19 cellular contexts compared by ENCODE assay signal in genomic region chr6:9634776-9635175, GRCh38.
DNase-seq lines count a peak whose midpoint lies in the region; TF ChIP-seq lines count a peak whose summit lies in the region.
"Had no signal": no experiment of that assay in that cellular context is flagged by ENCODE, and none has a peak within 500 bp of the region (broad histone marks: within the 10 kb centered on the region; RNA-seq: fewer than 3 reads in every experiment).

No MANE protein-coding gene starts in this region.

- H3K9me3 ChIP-seq in neural cell (ENCODE audit: low read length) (peaks cover 8% of the 10 kb centered on the region), breast epithelium (peaks cover 7 to 8% of the 10 kb centered on the region in 2 donors)
- H3K9me3 ChIP-seq: A549, BE2C had no signal

- H3K27ac ChIP-seq in neural cell (ENCODE audit: low read length) (no peak overlapping the region), breast epithelium (no peak overlapping the region)
- H3K27ac ChIP-seq: A549; BLaER1 treated with 17β-estradiol and CSF1 and Interleukin-3, amounts not matched to agents 10 nM and 100 nM had no signal

- no peak overlapping the region for H3K9ac ChIP-seq in neural cell (ENCODE audit: low read length)
- H3K9ac ChIP-seq: BLaER1 treated with 17β-estradiol and CSF1 and Interleukin-3, amounts not matched to agents 10 nM and 100 nM had no signal

- no peaks in the 10 kb centered on the region for H3F3A ChIP-seq in neural cell (ENCODE audit: insufficient read depth, low read length, poor library complexity, severe bottlenecking)

- H3K36me3 ChIP-seq in neural cell (ENCODE audit: insufficient read depth, low read length), result no peaks in the 10 kb centered on the region
- no peaks in the 10 kb centered on the region for H3K36me3 ChIP-seq in breast epithelium
- H3K36me3 ChIP-seq: BE2C; BLaER1 treated with 17β-estradiol and CSF1 and Interleukin-3, amounts not matched to agents 10 nM and 100 nM had no signal

- intact Hi-C loops in breast epithelium (cut with DNase I; ENCODE audit: low total_unique reads), result no loop called here

- no peak overlapping the region for H2AFZ ChIP-seq in neural cell (ENCODE audit: low read depth, low read length)
- H2AFZ ChIP-seq: GM23338 had no signal

- DNase-seq in COR-L47 (lab: John Stamatoyannopoulos, UW) (peak; percentile 69), NCI-H146 treated with DMSO at 0.1 percent for 48 hours (lab: John Stamatoyannopoulos, UW; ENCODE audit: unreplicated experiment) (peak; percentile 98), NCI-H69 (lab: John Stamatoyannopoulos, UW) (peak; percentile 37), nucleus accumbens (lab: John Stamatoyannopoulos, UW) (no peak), breast epithelium (ENCODE audit: low spot score in 2 of 2) (no peak), ecto neural progenitor cell (ENCODE audit: low spot score) (no peak)
- DNase-seq: 8988T; ACHN; AML-193; BE2C; Caco-2; CD4-positive, alpha-beta memory T cell; DMS153; DND-41; H9 had no signal

- TF ChIP-seq RAD21 in neural cell (conservative IDR thresholded peaks at IDR 0.05), result no peak

- peak; percentile 82 for TF ChIP-seq EP300 in neural cell (conservative IDR thresholded peaks at IDR 0.05; ENCODE audit: poor library complexity, severe bottlenecking)

- no peak overlapping the region for H3K4me2 ChIP-seq in neural cell (ENCODE audit: low read length)
- H3K4me2 ChIP-seq: A549; BLaER1 treated with 17β-estradiol and CSF1 and Interleukin-3, amounts not matched to agents 10 nM and 100 nM; GM23338 had no signal

- no peaks in the 10 kb centered on the region for H3K79me2 ChIP-seq in neural cell (replicated peaks; ENCODE audit: insufficient read depth, low read length)

- no peaks in the 10 kb centered on the region for H4K20me1 ChIP-seq in neural cell (ENCODE audit: insufficient read depth)
- H4K20me1 ChIP-seq: BLaER1 treated with 17β-estradiol and CSF1 and Interleukin-3, amounts not matched to agents 10 nM and 100 nM had no signal

- H3K4me3 ChIP-seq in neural cell (ENCODE audit: low read length), result no peak overlapping the region
- H3K4me3 ChIP-seq in breast epithelium, result no peak overlapping the region
- H3K4me3 ChIP-seq: A549; BLaER1 treated with 17β-estradiol and CSF1 and Interleukin-3, amounts not matched to agents 10 nM and 100 nM; GM23338 had no signal

- TF ChIP-seq CTCF in neural cell (IDR thresholded peaks at IDR 0.05; ENCODE audit: poor library complexity, severe bottlenecking) (no peak), breast epithelium (IDR thresholded peaks at IDR 0.05) (no peak)

- H3K4me1 ChIP-seq in breast epithelium, result no peaks in the 10 kb centered on the region
- H3K4me1 ChIP-seq: A549; BE2C; BLaER1 treated with 17β-estradiol and CSF1 and Interleukin-3, amounts not matched to agents 10 nM and 100 nM; Caco-2 had no signal

- H3K27me3 ChIP-seq in neural cell (ENCODE audit: insufficient read depth, low read depth, low read length) (no peaks in the 10 kb centered on the region), breast epithelium (no peaks in the 10 kb centered on the region)
- H3K27me3 ChIP-seq: BE2C; BLaER1 treated with 17β-estradiol and CSF1 and Interleukin-3, amounts not matched to agents 10 nM and 100 nM had no signal

- H3K9me2 ChIP-seq in neural cell (ENCODE audit: insufficient read depth, low read length), result no peaks in the 10 kb centered on the region

- TF ChIP-seq POLR2A in breast epithelium (IDR thresholded peaks at IDR 0.05), result no peak

TF ChIP-seq in neural cell, 6 proteins besides CTCF, POLR2A, EP300 and RAD21:
- TF ChIP-seq EZH2 (IDR thresholded peaks at IDR 0.05; ENCODE audit: borderline replicate concordance, insufficient read depth, low read length, poor library complexity, severe bottlenecking), result no peak
- TF ChIP-seq MXI1 (conservative IDR thresholded peaks at IDR 0.05; ENCODE audit: poor library complexity, severe bottlenecking), result no peak
- TF ChIP-seq SMC3 (conservative IDR thresholded peaks at IDR 0.05; ENCODE audit: poor library complexity), result no peak
- TF ChIP-seq REST (IDR thresholded peaks at IDR 0.05; ENCODE audit: borderline replicate concordance), result peak; percentile 33
- TF ChIP-seq TAF1 (IDR thresholded peaks at IDR 0.05; ENCODE audit: low read depth), result no peak
- TF ChIP-seq POLR2AphosphoS5 (IDR thresholded peaks at IDR 0.05), result peak; percentile 53

Comparison
In these comparisons a context has a peak if more than half of its experiments do, and no peak if none do; other contexts are left out.
1. DNase-seq: peak in COR-L47 (single experiment), NCI-H146 treated with DMSO at 0.1 percent for 48 hours (single experiment) and NCI-H69 (single experiment); none in nucleus accumbens (0 of 56), breast epithelium (0 of 2) and ecto neural progenitor cell (single experiment).